Comparison of ENCODE assay signal across 25 cellular contexts in the genomic region with DNA sequence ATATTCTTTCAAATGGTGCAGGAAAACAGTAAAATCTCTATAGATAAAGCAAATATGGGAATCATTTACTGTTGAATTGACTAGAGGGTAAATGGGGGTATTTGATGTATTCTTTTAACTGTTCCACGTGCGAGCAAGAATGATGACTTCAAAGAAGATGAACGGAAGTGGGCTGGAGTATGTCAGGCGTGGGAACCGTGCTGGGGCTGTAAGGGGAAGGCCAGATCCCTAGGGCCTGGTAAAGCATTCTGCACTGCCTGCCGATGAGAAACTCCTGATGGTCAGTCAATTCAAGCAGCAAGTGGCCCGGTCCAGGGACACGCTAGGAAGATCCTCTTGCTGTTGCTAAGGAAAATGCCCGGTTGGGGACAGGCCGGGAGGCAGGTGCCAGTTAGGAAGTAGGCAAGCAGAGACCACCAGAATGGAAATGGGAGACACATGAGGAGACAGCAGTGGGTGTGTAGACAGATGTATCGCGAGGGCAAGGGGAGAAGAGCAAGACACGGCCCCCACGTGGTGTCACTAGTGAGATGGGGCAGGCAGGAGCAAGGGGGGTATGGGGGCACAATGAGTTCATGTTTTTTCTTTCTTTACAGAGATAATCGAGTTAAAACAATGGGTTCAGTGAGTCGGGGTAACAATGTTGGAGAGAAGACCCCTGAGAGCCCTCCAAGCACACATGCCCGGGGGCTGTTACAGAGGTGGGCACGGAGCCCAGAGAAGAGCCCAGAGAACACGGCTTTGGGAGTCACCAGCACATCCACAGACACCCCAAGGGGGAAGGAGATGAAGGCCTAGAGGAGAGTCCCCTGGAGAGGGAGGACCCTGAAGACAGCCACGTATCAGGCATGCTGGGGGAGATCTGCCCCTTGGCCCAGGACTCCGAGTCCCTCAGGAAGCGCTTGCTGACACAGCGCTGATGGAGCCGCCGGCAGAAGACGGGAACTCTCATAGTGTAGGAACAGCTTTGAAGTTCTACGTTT. TPM values are rescaled to one million over a fixed set of nuclear protein-coding genes. Genes with fewer than 3 reads are reported as not detected.
DNase-seq lines count a peak whose midpoint lies in the region; ATAC-seq lines count a peak whose summit lies in the region.
"Had no signal": no experiment of that assay in that cellular context is flagged by ENCODE, and none has a peak within 500 bp of the region (broad histone marks: within the 10 kb centered on the region; RNA-seq: fewer than 3 reads in every experiment).

No MANE protein-coding gene starts in this region.

- H3K9me3 ChIP-seq in BLaER1: no peaks in the 10 kb centered on the region
- H3K9me3 ChIP-seq in CD4-positive, CD25-positive, alpha-beta regulatory T cell (ENCODE audit: control insufficient read depth in 2 of 2, low read length in 2 of 2): no peaks in the 10 kb centered on the region
- H3K9me3 ChIP-seq in MG63: no peaks in the 10 kb centered on the region

- H3K4me1 Mint-ChIP-seq in CD4-positive, CD25-positive, alpha-beta regulatory T cell: peaks cover 5 to 39% (median 18%) of the 10 kb centered on the region in 4 donors
- peaks cover 5 to 17% (median 9%) of the 10 kb centered on the region in 3 donors for H3K4me1 Mint-ChIP-seq in IgD-negative memory B cell

- no peak overlapping the region for H3K4me3 Mint-ChIP-seq in CD4-positive, CD25-positive, alpha-beta regulatory T cell
- H3K4me3 Mint-ChIP-seq in IgD-negative memory B cell: peak overlapping the region in 2 of 4 donors; percentile 80 to 82
- H3K4me3 Mint-ChIP-seq: activated naive CD8-positive, alpha-beta T cell treated with anti-CD3 and anti-CD28 coated beads, Interleukin-2, amount 10 ng/mL, durations not matched to agents 7 days and 5 days; type B pancreatic cell had no signal

- H3K9ac ChIP-seq in BLaER1: peak overlapping the region; percentile 40

- DNase-seq in CD4-positive, CD25-positive, alpha-beta regulatory T cell: peak in 2 of 3 donors; percentile 14 to 15
- DNase-seq in islet precursor cell (peak; percentile 43), MG63 (no peak), iPS-NIHi11 (ENCODE audit: low spot score) (no peak), NCI-H748 (lab: John Stamatoyannopoulos, UW; ENCODE audit: unreplicated experiment) (no peak)
- DNase-seq: activated CD4-positive, alpha-beta T cell treated with anti-CD3 and anti-CD28 coated beads, Interleukin-2, amount 50 U/mL, for 48 hours; activated naive CD8-positive, alpha-beta T cell treated with anti-CD3 and anti-CD28 coated beads, Interleukin-2, amount 10 ng/mL, durations not matched to agents 7 days and 5 days; activated T-cell treated with anti-CD3 and anti-CD28 coated beads, Interleukin-2, amount 50 U/mL, for 1 hour; effector CD8-positive, alpha-beta T cell; erythroblast; foreskin melanocyte; hypothalamus; NCI-H1417; NCI-H2107; NCI-H510A; occipital lobe; RPMI8226; stimulated activated CD4-positive, alpha-beta T cell treated with anti-CD3 and anti-CD28 coated beads, Interleukin-12 subunit alpha, Interleukin-12 subunit beta, amount 100 ng/mL, for 4 hours; stimulated activated CD4-positive, alpha-beta T cell treated with anti-CD3 and anti-CD28 coated beads, Interleukin-4, amount 100 ng/mL, for 4 hours had no signal

- H3K27ac Mint-ChIP-seq in CD4-positive, CD25-positive, alpha-beta regulatory T cell: peak overlapping the region in 2 of 3 donors; percentile 86 to 94
- H3K27ac Mint-ChIP-seq in IgD-negative memory B cell: peak overlapping the region in 2 of 3 donors; percentile 27 to 73
- H3K27ac Mint-ChIP-seq: activated naive CD8-positive, alpha-beta T cell treated with anti-CD3 and anti-CD28 coated beads, Interleukin-2, amount 10 ng/mL, durations not matched to agents 7 days and 5 days; type B pancreatic cell had no signal

- no peak overlapping the region for H3K4me3 ChIP-seq in BLaER1
- no peak overlapping the region for H3K4me3 ChIP-seq in CD4-positive, CD25-positive, alpha-beta regulatory T cell (ENCODE audit: low read depth, low read length)
- no peak overlapping the region for H3K4me3 ChIP-seq in MG63
- H3K4me3 ChIP-seq: lung, SK-N-MC had no signal

- no peaks in the 10 kb centered on the region for H3K27me3 Mint-ChIP-seq in CD4-positive, CD25-positive, alpha-beta regulatory T cell
- no peaks in the 10 kb centered on the region for H3K27me3 Mint-ChIP-seq in IgD-negative memory B cell
- H3K27me3 Mint-ChIP-seq: activated naive CD8-positive, alpha-beta T cell treated with anti-CD3 and anti-CD28 coated beads, Interleukin-2, amount 10 ng/mL, durations not matched to agents 7 days and 5 days; type B pancreatic cell had no signal

- peaks cover 54% of the 10 kb centered on the region for H3K36me3 Mint-ChIP-seq in CD4-positive, CD25-positive, alpha-beta regulatory T cell
- H3K36me3 Mint-ChIP-seq in IgD-negative memory B cell: peaks cover 7% of the 10 kb centered on the region

- H3K4me1 ChIP-seq in BLaER1: peaks cover 51% of the 10 kb centered on the region
- H3K4me1 ChIP-seq in CD4-positive, CD25-positive, alpha-beta regulatory T cell (ENCODE audit: control insufficient read depth, insufficient read depth, low read length, poor library complexity, severe bottlenecking): no peaks in the 10 kb centered on the region

- peaks cover 80% of the 10 kb centered on the region for H4K20me1 ChIP-seq in BLaER1

- no peak for ATAC-seq in CD4-positive, CD25-positive, alpha-beta regulatory T cell (ENCODE audit: low read depth in 2 of 2)
- ATAC-seq in HG03175 (IDR thresholded peaks at IDR 0.05; ENCODE audit: unreplicated experiment): no peak

- peaks cover 89% of the 10 kb centered on the region for H3K36me3 ChIP-seq in BLaER1
- H3K36me3 ChIP-seq in CD4-positive, CD25-positive, alpha-beta regulatory T cell (ENCODE audit: control insufficient read depth, insufficient read depth, low read length): peaks cover 87% of the 10 kb centered on the region
- H3K36me3 ChIP-seq in MG63: peaks cover 5% of the 10 kb centered on the region; the same call in 1 of the 2 replicates

- H3K27me3 ChIP-seq in BLaER1 (no peaks in the 10 kb centered on the region), MG63 (no peaks in the 10 kb centered on the region)
- no peaks in the 10 kb centered on the region for H3K27me3 ChIP-seq in CD4-positive, CD25-positive, alpha-beta regulatory T cell (ENCODE audit: control insufficient read depth, insufficient read depth, low read length)

- H3K9me3 Mint-ChIP-seq in CD4-positive, CD25-positive, alpha-beta regulatory T cell: peaks cover 0 to 2% (median 0%) of the 10 kb centered on the region in 7 donors
- no peaks in the 10 kb centered on the region for H3K9me3 Mint-ChIP-seq in IgD-negative memory B cell
- H3K9me3 Mint-ChIP-seq: activated naive CD8-positive, alpha-beta T cell treated with anti-CD3 and anti-CD28 coated beads, Interleukin-2, amount 10 ng/mL, durations not matched to agents 7 days and 5 days; type B pancreatic cell had no signal

- peak overlapping the region; percentile 23 for H3K27ac ChIP-seq in BLaER1
- no peak overlapping the region for H3K27ac ChIP-seq in CD4-positive, CD25-positive, alpha-beta regulatory T cell (ENCODE audit: insufficient read depth, low read length, poor library complexity, severe bottlenecking)
- H3K27ac ChIP-seq: SK-N-MC had no signal

- peak overlapping the region; percentile 76 for H3K4me2 ChIP-seq in BLaER1

RNA-seq across cellular contexts. Expression of a gene that starts 37.2 kb away (rescaled TPM):
- total RNA-seq in CD4-positive, CD25-positive, alpha-beta regulatory T cell: 61.0 TPM
- 10 to 100 TPM; 49.4 to 53.0 (median 51.0) TPM for polyA plus RNA-seq in CD4-positive, CD25-positive, alpha-beta regulatory T cell
- 43.3 TPM for polyA plus RNA-seq in IgD-negative memory B cell
- total RNA-seq in MG63 (2014; rRNA removed; shearing (Covaris generic); ENCODE audit: low replicate concordance): 10.4 and 12.0 TPM in 2 replicates

RNA-seq across cellular contexts. Expression of a gene that starts 53.9 kb away (rescaled TPM):
- total RNA-seq in CD4-positive, CD25-positive, alpha-beta regulatory T cell: 9.4 TPM
- polyA plus RNA-seq in CD4-positive, CD25-positive, alpha-beta regulatory T cell: 10 to 100 TPM in 1 of 4 donors, 1 to 10 TPM in 3; 4.4 to 11.7 (median 6.7) TPM
- polyA plus RNA-seq in IgD-negative memory B cell: 24.5 TPM
- total RNA-seq in MG63 (2014; rRNA removed; shearing (Covaris generic); ENCODE audit: low replicate concordance): 0.16 TPM in 1 of 2 replicates, not detected in the other

Comparison
In these comparisons a context has a peak if more than half of its experiments do, and no peak if none do; other contexts are left out.
1. DNase-seq: peak in CD4-positive, CD25-positive, alpha-beta regulatory T cell (2 of 3) and islet precursor cell (single experiment); none in MG63 (single experiment), iPS-NIHi11 (single experiment) and NCI-H748 (single experiment).